Comparison of ENCODE assay signal across 1 cellular context in genomic region chr18:65768379-65768778, GRCh38.
A peak's percentile ranks its signal among the peaks of the same experiment; 100 is the strongest.
TF ChIP-seq lines count a peak whose summit lies in the region.

No MANE protein-coding gene starts in this region.

TF ChIP-seq in HEK293, 187 proteins besides CTCF, POLR2A, EP300 and RAD21 (continued from another document):
- TF ChIP-seq, protein P1, sequence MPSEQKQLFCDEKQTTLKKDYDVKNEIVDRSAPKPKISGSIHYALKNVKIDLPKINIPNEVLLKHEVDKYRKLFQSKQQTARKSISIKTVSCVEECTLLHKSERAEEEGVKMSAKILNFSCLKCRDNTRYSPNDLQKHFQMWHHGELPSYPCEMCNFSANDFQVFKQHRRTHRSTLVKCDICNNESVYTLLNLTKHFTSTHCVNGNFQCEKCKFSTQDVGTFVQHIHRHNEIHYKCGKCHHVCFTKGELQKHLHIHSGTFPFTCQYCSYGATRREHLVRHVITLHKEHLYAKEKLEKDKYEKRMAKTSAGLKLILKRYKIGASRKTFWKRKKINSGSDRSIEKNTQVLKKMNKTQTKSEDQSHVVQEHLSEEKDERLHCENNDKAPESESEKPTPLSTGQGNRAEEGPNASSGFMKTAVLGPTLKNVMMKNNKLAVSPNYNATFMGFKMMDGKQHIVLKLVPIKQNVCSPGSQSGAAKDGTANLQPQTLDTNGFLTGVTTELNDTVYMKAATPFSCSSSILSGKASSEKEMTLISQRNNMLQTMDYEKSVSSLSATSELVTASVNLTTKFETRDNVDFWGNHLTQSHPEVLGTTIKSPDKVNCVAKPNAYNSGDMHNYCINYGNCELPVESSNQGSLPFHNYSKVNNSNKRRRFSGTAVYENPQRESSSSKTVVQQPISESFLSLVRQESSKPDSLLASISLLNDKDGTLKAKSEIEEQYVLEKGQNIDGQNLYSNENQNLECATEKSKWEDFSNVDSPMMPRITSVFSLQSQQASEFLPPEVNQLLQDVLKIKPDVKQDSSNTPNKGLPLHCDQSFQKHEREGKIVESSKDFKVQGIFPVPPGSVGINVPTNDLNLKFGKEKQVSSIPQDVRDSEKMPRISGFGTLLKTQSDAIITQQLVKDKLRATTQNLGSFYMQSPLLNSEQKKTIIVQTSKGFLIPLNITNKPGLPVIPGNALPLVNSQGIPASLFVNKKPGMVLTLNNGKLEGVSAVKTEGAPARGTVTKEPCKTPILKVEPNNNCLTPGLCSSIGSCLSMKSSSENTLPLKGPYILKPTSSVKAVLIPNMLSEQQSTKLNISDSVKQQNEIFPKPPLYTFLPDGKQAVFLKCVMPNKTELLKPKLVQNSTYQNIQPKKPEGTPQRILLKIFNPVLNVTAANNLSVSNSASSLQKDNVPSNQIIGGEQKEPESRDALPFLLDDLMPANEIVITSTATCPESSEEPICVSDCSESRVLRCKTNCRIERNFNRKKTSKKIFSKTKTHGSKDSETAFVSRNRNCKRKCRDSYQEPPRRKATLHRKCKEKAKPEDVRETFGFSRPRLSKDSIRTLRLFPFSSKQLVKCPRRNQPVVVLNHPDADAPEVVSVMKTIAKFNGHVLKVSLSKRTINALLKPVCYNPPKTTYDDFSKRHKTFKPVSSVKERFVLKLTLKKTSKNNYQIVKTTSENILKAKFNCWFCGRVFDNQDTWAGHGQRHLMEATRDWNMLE (tag by site-specific recombination; conservative IDR thresholded peaks at IDR 0.05; ENCODE audit: low read depth) = 0 out of 2 replicates have a peak, but pooled peaks have one; percentile 18
- TF ChIP-seq ZNF248 (tag by site-specific recombination; IDR thresholded peaks at IDR 0.05) (no peak), ZNF544 (tag by site-specific recombination; IDR thresholded peaks at IDR 0.05) (no peak), PRDM1 (tag by site-specific recombination; IDR thresholded peaks at IDR 0.05) (no peak), ZBTB49 (tag by site-specific recombination; IDR thresholded peaks at IDR 0.05; ENCODE audit: low read depth) (no peak), ZNF132 (tag by site-specific recombination; IDR thresholded peaks at IDR 0.05; ENCODE audit: borderline replicate concordance) (no peak), PRDM6 (tag by site-specific recombination; IDR thresholded peaks at IDR 0.05) (peak; percentile 72), ZNF76 (tag by site-specific recombination; IDR thresholded peaks at IDR 0.05; ENCODE audit: borderline replicate concordance, low read depth) (no peak), ZNF785 (tag by site-specific recombination; IDR thresholded peaks at IDR 0.05) (no peak), BCL6B (tag by site-specific recombination; IDR thresholded peaks at IDR 0.05) (no peak), ZNF792 (tag by site-specific recombination; IDR thresholded peaks at IDR 0.05) (0 out of 2 replicates have a peak, but pooled peaks have one; percentile 52), MZF1 (tag by site-specific recombination; IDR thresholded peaks at IDR 0.05; ENCODE audit: borderline replicate concordance) (no peak), ZBTB8A (tag by site-specific recombination; IDR thresholded peaks at IDR 0.05) (no peak), ZNF548 (tag by site-specific recombination; IDR thresholded peaks at IDR 0.05) (no peak), HIC1 (tag by site-specific recombination; IDR thresholded peaks at IDR 0.05) (peak; percentile 31; the same call in 1 of the 2 replicates), ZNF175 (tag by site-specific recombination; IDR thresholded peaks at IDR 0.05) (no peak), ZNF521 (tag by site-specific recombination; IDR thresholded peaks at IDR 0.05) (no peak), KLF9 (tag by site-specific recombination; IDR thresholded peaks at IDR 0.05; ENCODE audit: low read depth) (0 out of 2 replicates have a peak, but pooled peaks have one; percentile 15), ZNF398 (tag by site-specific recombination; IDR thresholded peaks at IDR 0.05) (no peak), ZNF133 (tag by site-specific recombination; IDR thresholded peaks at IDR 0.05) (no peak), ZNF670 (tag by site-specific recombination; IDR thresholded peaks at IDR 0.05; ENCODE audit: low read depth) (no peak)
- TF ChIP-seq, protein P2, sequence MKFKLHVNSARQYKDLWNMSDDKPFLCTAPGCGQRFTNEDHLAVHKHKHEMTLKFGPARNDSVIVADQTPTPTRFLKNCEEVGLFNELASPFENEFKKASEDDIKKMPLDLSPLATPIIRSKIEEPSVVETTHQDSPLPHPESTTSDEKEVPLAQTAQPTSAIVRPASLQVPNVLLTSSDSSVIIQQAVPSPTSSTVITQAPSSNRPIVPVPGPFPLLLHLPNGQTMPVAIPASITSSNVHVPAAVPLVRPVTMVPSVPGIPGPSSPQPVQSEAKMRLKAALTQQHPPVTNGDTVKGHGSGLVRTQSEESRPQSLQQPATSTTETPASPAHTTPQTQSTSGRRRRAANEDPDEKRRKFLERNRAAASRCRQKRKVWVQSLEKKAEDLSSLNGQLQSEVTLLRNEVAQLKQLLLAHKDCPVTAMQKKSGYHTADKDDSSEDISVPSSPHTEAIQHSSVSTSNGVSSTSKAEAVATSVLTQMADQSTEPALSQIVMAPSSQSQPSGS (tag by site-specific recombination; IDR thresholded peaks at IDR 0.05; ENCODE audit: low read depth) = no peak
- TF ChIP-seq, protein P3, sequence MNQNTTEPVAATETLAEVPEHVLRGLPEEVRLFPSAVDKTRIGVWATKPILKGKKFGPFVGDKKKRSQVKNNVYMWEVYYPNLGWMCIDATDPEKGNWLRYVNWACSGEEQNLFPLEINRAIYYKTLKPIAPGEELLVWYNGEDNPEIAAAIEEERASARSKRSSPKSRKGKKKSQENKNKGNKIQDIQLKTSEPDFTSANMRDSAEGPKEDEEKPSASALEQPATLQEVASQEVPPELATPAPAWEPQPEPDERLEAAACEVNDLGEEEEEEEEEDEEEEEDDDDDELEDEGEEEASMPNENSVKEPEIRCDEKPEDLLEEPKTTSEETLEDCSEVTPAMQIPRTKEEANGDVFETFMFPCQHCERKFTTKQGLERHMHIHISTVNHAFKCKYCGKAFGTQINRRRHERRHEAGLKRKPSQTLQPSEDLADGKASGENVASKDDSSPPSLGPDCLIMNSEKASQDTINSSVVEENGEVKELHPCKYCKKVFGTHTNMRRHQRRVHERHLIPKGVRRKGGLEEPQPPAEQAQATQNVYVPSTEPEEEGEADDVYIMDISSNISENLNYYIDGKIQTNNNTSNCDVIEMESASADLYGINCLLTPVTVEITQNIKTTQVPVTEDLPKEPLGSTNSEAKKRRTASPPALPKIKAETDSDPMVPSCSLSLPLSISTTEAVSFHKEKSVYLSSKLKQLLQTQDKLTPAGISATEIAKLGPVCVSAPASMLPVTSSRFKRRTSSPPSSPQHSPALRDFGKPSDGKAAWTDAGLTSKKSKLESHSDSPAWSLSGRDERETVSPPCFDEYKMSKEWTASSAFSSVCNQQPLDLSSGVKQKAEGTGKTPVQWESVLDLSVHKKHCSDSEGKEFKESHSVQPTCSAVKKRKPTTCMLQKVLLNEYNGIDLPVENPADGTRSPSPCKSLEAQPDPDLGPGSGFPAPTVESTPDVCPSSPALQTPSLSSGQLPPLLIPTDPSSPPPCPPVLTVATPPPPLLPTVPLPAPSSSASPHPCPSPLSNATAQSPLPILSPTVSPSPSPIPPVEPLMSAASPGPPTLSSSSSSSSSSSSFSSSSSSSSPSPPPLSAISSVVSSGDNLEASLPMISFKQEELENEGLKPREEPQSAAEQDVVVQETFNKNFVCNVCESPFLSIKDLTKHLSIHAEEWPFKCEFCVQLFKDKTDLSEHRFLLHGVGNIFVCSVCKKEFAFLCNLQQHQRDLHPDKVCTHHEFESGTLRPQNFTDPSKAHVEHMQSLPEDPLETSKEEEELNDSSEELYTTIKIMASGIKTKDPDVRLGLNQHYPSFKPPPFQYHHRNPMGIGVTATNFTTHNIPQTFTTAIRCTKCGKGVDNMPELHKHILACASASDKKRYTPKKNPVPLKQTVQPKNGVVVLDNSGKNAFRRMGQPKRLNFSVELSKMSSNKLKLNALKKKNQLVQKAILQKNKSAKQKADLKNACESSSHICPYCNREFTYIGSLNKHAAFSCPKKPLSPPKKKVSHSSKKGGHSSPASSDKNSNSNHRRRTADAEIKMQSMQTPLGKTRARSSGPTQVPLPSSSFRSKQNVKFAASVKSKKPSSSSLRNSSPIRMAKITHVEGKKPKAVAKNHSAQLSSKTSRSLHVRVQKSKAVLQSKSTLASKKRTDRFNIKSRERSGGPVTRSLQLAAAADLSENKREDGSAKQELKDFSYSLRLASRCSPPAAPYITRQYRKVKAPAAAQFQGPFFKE (tag by site-specific recombination; IDR thresholded peaks at IDR 0.05; ENCODE audit: borderline replicate concordance) = no peak
